22 cellular contexts compared by ENCODE assay signal in the genomic region with DNA sequence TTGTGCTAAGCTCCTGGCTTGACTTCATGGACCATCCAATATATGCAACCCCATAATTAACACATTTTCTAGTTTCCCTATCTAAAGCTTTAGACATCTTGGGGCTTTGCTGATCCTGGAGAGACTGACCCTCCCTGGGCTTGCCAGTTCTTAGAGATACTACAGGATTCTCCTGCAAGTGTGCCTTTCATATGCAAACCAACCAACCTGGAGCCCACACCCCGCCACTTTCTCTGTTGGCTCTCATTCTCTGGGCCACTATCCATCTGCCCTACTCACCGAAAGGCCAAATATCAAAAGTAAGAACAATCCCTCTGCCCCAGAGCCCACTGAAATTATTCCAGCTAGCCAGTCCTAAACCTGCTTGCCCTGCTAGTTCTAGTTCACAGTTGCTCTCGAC. TPM values are rescaled to one million over a fixed set of nuclear protein-coding genes. Genes with fewer than 3 reads are reported as not detected.
"Had no signal": no experiment of that assay in that cellular context is flagged by ENCODE, and none has a peak within 500 bp of the region (broad histone marks: within the 10 kb centered on the region; RNA-seq: fewer than 3 reads in every experiment).

No MANE protein-coding gene starts in this region.

- H3K27me3 ChIP-seq: brain microvascular endothelial cell, cardiac muscle cell had no signal

- H3K9me3 Mint-ChIP-seq: activated B cell treated with CpG ODN at 0.5 μM for 24 hours; activated CD4-positive, alpha-beta memory T cell treated with anti-CD3 and anti-CD28 coated beads for 36 hours; activated CD4-positive, alpha-beta T cell treated with anti-CD3 and anti-CD28 coated beads, Interleukin-2, amount 10 ng/mL, durations not matched to agents 24 days and 14 days; activated naive CD4-positive, alpha-beta T cell treated with anti-CD3 and anti-CD28 coated beads for 36 hours; activated T-cell treated with anti-CD3 and anti-CD28 coated beads, Interleukin-2, amount 50 U/mL, for 4 hours had no signal

- H3K4me3 Mint-ChIP-seq: activated B cell treated with CpG ODN at 0.5 μM for 24 hours; activated CD4-positive, alpha-beta memory T cell treated with anti-CD3 and anti-CD28 coated beads for 36 hours; activated CD4-positive, alpha-beta T cell treated with anti-CD3 and anti-CD28 coated beads, Interleukin-2, amount 10 ng/mL, durations not matched to agents 24 days and 14 days; activated naive CD4-positive, alpha-beta T cell treated with anti-CD3 and anti-CD28 coated beads for 36 hours; activated naive CD8-positive, alpha-beta T cell; activated T-cell treated with anti-CD3 and anti-CD28 coated beads, Interleukin-2, amount 50 U/mL, for 4 hours; T-helper 17 cell had no signal

- H3K36me3 ChIP-seq: brain microvascular endothelial cell, cardiac muscle cell had no signal

- H3K27me3 Mint-ChIP-seq: activated B cell treated with CpG ODN at 0.5 μM for 24 hours; activated CD4-positive, alpha-beta memory T cell treated with anti-CD3 and anti-CD28 coated beads for 36 hours; activated naive CD8-positive, alpha-beta T cell; T-helper 17 cell had no signal

- ATAC-seq: activated T-cell treated with anti-CD3 and anti-CD28 coated beads, Interleukin-2, amount 50 U/mL, for 4 hours; PC-3; T-helper 17 cell had no signal

- H3K36me3 Mint-ChIP-seq: activated CD4-positive, alpha-beta memory T cell treated with anti-CD3 and anti-CD28 coated beads for 36 hours; activated naive CD8-positive, alpha-beta T cell had no signal

- H3K4me3 ChIP-seq: cardiac muscle cell had no signal

- H3K27ac ChIP-seq: brain microvascular endothelial cell, cardiac muscle cell had no signal

- DNase-seq: activated B cell treated with CpG ODN at 0.5 μM for 24 hours; activated CD4-positive, alpha-beta memory T cell treated with anti-CD3 and anti-CD28 coated beads for 36 hours; activated CD4-positive, alpha-beta T cell treated with anti-CD3 and anti-CD28 coated beads for 1 hour; activated CD4-positive, alpha-beta T cell treated with anti-CD3 and anti-CD28 coated beads, Interleukin-2, amount 10 ng/mL, durations not matched to agents 24 days and 14 days; activated CD8-positive, alpha-beta memory T cell treated with anti-CD3 and anti-CD28 coated beads for 24 hours; activated gamma-delta T cell; activated naive CD4-positive, alpha-beta T cell treated with anti-CD3 and anti-CD28 coated beads for 36 hours; activated T-cell treated with anti-CD3 and anti-CD28 coated beads, Interleukin-2, amount 50 U/mL, for 4 hours; brain microvascular endothelial cell; Karpas-422; NCI-H1105 treated with DMSO at 0.1 percent for 48 hours; NCI-H1436 treated with DMSO at 0.1 percent for 48 hours; NCI-H187; NCI-H2081; NCI-H510A treated with DMSO at 0.1 percent for 48 hours; NCI-H69; SHP77 treated with DMSO at 0.1 percent for 48 hours; T-helper 17 cell; T-helper 9 cell had no signal

- H3K27ac Mint-ChIP-seq: activated B cell treated with CpG ODN at 0.5 μM for 24 hours; activated CD4-positive, alpha-beta memory T cell treated with anti-CD3 and anti-CD28 coated beads for 36 hours; activated CD4-positive, alpha-beta T cell treated with anti-CD3 and anti-CD28 coated beads, Interleukin-2, amount 10 ng/mL, durations not matched to agents 24 days and 14 days; activated naive CD4-positive, alpha-beta T cell treated with anti-CD3 and anti-CD28 coated beads for 36 hours; activated naive CD8-positive, alpha-beta T cell; T-helper 17 cell had no signal

RNA-seq across cellular contexts. Expression of a gene that starts 2.2 kb away (rescaled TPM):
- total RNA-seq: activated B cell treated with CpG ODN at 0.5 μM for 24 hours had no signal
- polyA plus RNA-seq: cardiac muscle cell had no signal
